Comparison of ENCODE assay signal across 21 cellular contexts in genomic region chr5:89932771-89933181, GRCh38.
DNase-seq lines count a peak whose midpoint lies in the region; ATAC-seq and TF ChIP-seq lines count a peak whose summit lies in the region.
"Had no signal": no experiment of that assay in that cellular context is flagged by ENCODE, and none has a peak within 500 bp of the region (broad histone marks: within the 10 kb centered on the region; RNA-seq: fewer than 3 reads in every experiment).

No MANE protein-coding gene starts in this region.

- no peak overlapping the region for H3K4me3 Mint-ChIP-seq in GM23338
- H3K4me3 Mint-ChIP-seq in stimulated activated naive B cell treated with anti-CD40 and anti-IgM and Interleukin-4, amounts not matched to agents 10 μg/mL and 1 μg/mL and 100 μg/mL, for 72 hours, result no peak overlapping the region
- H3K4me3 Mint-ChIP-seq: CD14-positive monocyte had no signal

- no peak overlapping the region for H3K27ac ChIP-seq in GM23338 (ENCODE audit: low read depth)
- H3K27ac ChIP-seq: GM23248, Peyer's patch, SK-N-MC had no signal

- H3K4me1 ChIP-seq in GM23338 (ENCODE audit: insufficient read depth), result peaks cover 18% of the 10 kb centered on the region
- H3K4me1 ChIP-seq: Peyer's patch had no signal

- intact Hi-C loops in left ventricle myocardium superior (cut with micrococcal nuclease), result loop anchor here (10.0 kb wide), 1 partner anchor 52 kb away; no protein-coding TSS in a partner anchor

- no peaks in the 10 kb centered on the region for H3K79me2 ChIP-seq in GM23338 (replicated peaks; ENCODE audit: insufficient read depth)

- DNase-seq in GM23338 (ENCODE audit: low spot score) (peak; percentile 30), choroid plexus epithelial cell (ENCODE audit: low read depth) (peak; percentile 47), left ventricle myocardium superior (no peak), pulmonary artery endothelial cell (ENCODE audit: low read depth, low spot score) (peak; percentile 43), dedifferentiated amniotic fluid mesenchymal stem cell (ENCODE audit: extremely low spot score) (no peak)
- no peak for DNase-seq in stimulated activated naive B cell treated with anti-CD40 and anti-IgM and Interleukin-4, amounts not matched to agents 10 μg/mL and 1 μg/mL and 100 μg/mL, for 72 hours
- DNase-seq: AML-193; DMS 273 treated with DMSO at 0.1 percent for 48 hours; DND-41; GM23248; HCEC 1CT; NCI-H1105; NCI-H2081; NCI-H748 treated with DMSO at 0.1 percent for 48 hours; NK-92 treated with Interleukin-12 subunit alpha and Interleukin-12 subunit beta, amount 100 ng/mL, for 24 hours; Peyer's patch; SHP77 had no signal

- H2AFZ ChIP-seq in GM23338, result no peak overlapping the region
- H2AFZ ChIP-seq: GM23248 had no signal

- H3K9me3 Mint-ChIP-seq in GM23338, result no peaks in the 10 kb centered on the region
- H3K9me3 Mint-ChIP-seq in stimulated activated naive B cell treated with anti-CD40 and anti-IgM and Interleukin-4, amounts not matched to agents 10 μg/mL and 1 μg/mL and 100 μg/mL, for 72 hours, result no peaks in the 10 kb centered on the region

- H3F3A ChIP-seq in GM23338 (replicated peaks; ENCODE audit: low read depth), result no peaks in the 10 kb centered on the region

- no peaks in the 10 kb centered on the region for H3K27me3 ChIP-seq in GM23338 (ENCODE audit: insufficient read depth)
- H3K27me3 ChIP-seq: Peyer's patch had no signal

- no peaks in the 10 kb centered on the region for H3K36me3 Mint-ChIP-seq in GM23338 (ENCODE audit: low read depth)
- no peaks in the 10 kb centered on the region for H3K36me3 Mint-ChIP-seq in stimulated activated naive B cell treated with anti-CD40 and anti-IgM and Interleukin-4, amounts not matched to agents 10 μg/mL and 1 μg/mL and 100 μg/mL, for 72 hours
- H3K36me3 Mint-ChIP-seq: CD14-positive monocyte had no signal

- no peak overlapping the region for H3K27ac Mint-ChIP-seq in GM23338
- H3K27ac Mint-ChIP-seq in stimulated activated naive B cell treated with anti-CD40 and anti-IgM and Interleukin-4, amounts not matched to agents 10 μg/mL and 1 μg/mL and 100 μg/mL, for 72 hours, result no peak overlapping the region
- H3K27ac Mint-ChIP-seq: CD14-positive monocyte had no signal

- H3K4me1 Mint-ChIP-seq in GM23338, result peaks cover 10% of the 10 kb centered on the region
- H3K4me1 Mint-ChIP-seq in stimulated activated naive B cell treated with anti-CD40 and anti-IgM and Interleukin-4, amounts not matched to agents 10 μg/mL and 1 μg/mL and 100 μg/mL, for 72 hours, result peaks cover 6 to 16% of the 10 kb centered on the region in 2 donors
- H3K4me1 Mint-ChIP-seq: CD14-positive monocyte had no signal

- no peaks in the 10 kb centered on the region for H4K20me1 ChIP-seq in GM23338 (replicated peaks; ENCODE audit: insufficient read depth)

- no peaks in the 10 kb centered on the region for H3K27me3 Mint-ChIP-seq in GM23338 (ENCODE audit: insufficient read depth, low read depth, poor library complexity)
- no peaks in the 10 kb centered on the region for H3K27me3 Mint-ChIP-seq in stimulated activated naive B cell treated with anti-CD40 and anti-IgM and Interleukin-4, amounts not matched to agents 10 μg/mL and 1 μg/mL and 100 μg/mL, for 72 hours

- no peaks in the 10 kb centered on the region for H3K36me3 ChIP-seq in GM23338 (ENCODE audit: insufficient read depth)
- H3K36me3 ChIP-seq: Peyer's patch had no signal

- H3K4me3 ChIP-seq in GM23338, result no peak overlapping the region
- no peak overlapping the region for H3K4me3 ChIP-seq in choroid plexus epithelial cell (ENCODE audit: low read depth, low read length)
- H3K4me3 ChIP-seq: GM23248, K562, Peyer's patch, SK-N-MC had no signal

- ATAC-seq in GM23338 (no peak), left ventricle myocardium superior (peak; percentile 81), HG03196 (IDR thresholded peaks at IDR 0.05; ENCODE audit: unreplicated experiment) (no peak)
- no peak for ATAC-seq in stimulated activated naive B cell treated with anti-CD40 and anti-IgM and Interleukin-4, amounts not matched to agents 10 μg/mL and 1 μg/mL and 100 μg/mL, for 72 hours (replicated peaks)
- ATAC-seq: K562 had no signal

- TF ChIP-seq CTCF in GM23338 (conservative IDR thresholded peaks at IDR 0.05; ENCODE audit: low read depth in 2 of 2) (no peak), choroid plexus epithelial cell (conservative IDR thresholded peaks at IDR 0.05; ENCODE audit: low read depth, low read length) (no peak)

- H3K9me2 ChIP-seq in GM23338 (ENCODE audit: insufficient read depth), result no peaks in the 10 kb centered on the region

- H3K4me2 ChIP-seq in GM23338, result no peak overlapping the region

TF ChIP-seq in GM23338, 12 proteins besides CTCF, POLR2A, EP300 and RAD21 (continues in another document):
- no peak for TF ChIP-seq ZNF331 (CRISPR knock-in tag; IDR thresholded peaks at IDR 0.05; ENCODE audit: low read depth)
- TF ChIP-seq REST (IDR thresholded peaks at IDR 0.05; ENCODE audit: unreplicated experiment), result no peak
- TF ChIP-seq EZH2phosphoT487 (IDR thresholded peaks at IDR 0.05; ENCODE audit: unreplicated experiment), result no peak
- no peak for TF ChIP-seq JUNB (IDR thresholded peaks at IDR 0.05; ENCODE audit: unreplicated experiment)
- TF ChIP-seq ZNF114 (CRISPR knock-in tag; IDR thresholded peaks at IDR 0.05), result no peak
- TF ChIP-seq EZH2 (IDR thresholded peaks at IDR 0.05; ENCODE audit: low read depth, unreplicated experiment), result no peak
- no peak for TF ChIP-seq STAT1 (IDR thresholded peaks at IDR 0.05; ENCODE audit: unreplicated experiment)
- TF ChIP-seq CREB1 (CRISPR knock-in tag; IDR thresholded peaks at IDR 0.05; ENCODE audit: low read depth), result no peak
- no peak for TF ChIP-seq POLR2AphosphoS5 (IDR thresholded peaks at IDR 0.05; ENCODE audit: low read depth)
- no peak for TF ChIP-seq NANOG (IDR thresholded peaks at IDR 0.05; ENCODE audit: borderline replicate concordance)
- TF ChIP-seq ETS1 (IDR thresholded peaks at IDR 0.05), result no peak

Comparison
In these comparisons a context has a peak if more than half of its experiments do, and no peak if none do; other contexts are left out.
1. DNase-seq: peak in GM23338 (single experiment), choroid plexus epithelial cell (single experiment) and pulmonary artery endothelial cell (single experiment); none in left ventricle myocardium superior (single experiment), dedifferentiated amniotic fluid mesenchymal stem cell (single experiment) and stimulated activated naive B cell treated with anti-CD40 and anti-IgM and Interleukin-4, amounts not matched to agents 10 μg/mL and 1 μg/mL and 100 μg/mL, for 72 hours (single experiment).